20 cellular contexts compared by ENCODE assay signal in genomic region chr1:117095237-117095636, GRCh38. TPM values are rescaled to one million over a fixed set of nuclear protein-coding genes. Genes with fewer than 3 reads are reported as not detected.
DNase-seq lines count a peak whose midpoint lies in the region; ATAC-seq and TF ChIP-seq lines count a peak whose summit lies in the region.
"Had no signal": no experiment of that assay in that cellular context is flagged by ENCODE, and none has a peak within 500 bp of the region (broad histone marks: within the 10 kb centered on the region; RNA-seq: fewer than 3 reads in every experiment).

No MANE protein-coding gene starts in this region.

- peak overlapping the region; percentile 76 to 84 for H3K27ac ChIP-seq in thoracic aorta
- H3K27ac ChIP-seq: stomach had no signal

- WGBS in lower leg skin, 2 donors: 71 to 78% methylated on average over 3 of the region's 3 CpGs

- peaks cover 24% of the 10 kb centered on the region for H3K4me1 ChIP-seq in adipocyte (ENCODE audit: control insufficient read depth, insufficient read depth, low read length)
- H3K4me1 ChIP-seq in thoracic aorta (ENCODE audit: control insufficient read depth in 1 of 2, low read depth in 2 of 2): peaks cover 31 to 70% of the 10 kb centered on the region in 2 donors

- H3K36me3 ChIP-seq in adipocyte (ENCODE audit: control insufficient read depth, insufficient read depth, low read length, severe bottlenecking) (peaks cover 40% of the 10 kb centered on the region), thoracic aorta (no peaks in the 10 kb centered on the region)

- H3K27me3 ChIP-seq in adipocyte (replicated peaks; ENCODE audit: control insufficient read depth, insufficient read depth, low read length) (no peaks in the 10 kb centered on the region), thoracic aorta (replicated peaks; ENCODE audit: insufficient read depth) (no peaks in the 10 kb centered on the region)
- H3K27me3 ChIP-seq: MG63, stomach had no signal

- DNase-seq in EL (peak; percentile 74), adipocyte (ENCODE audit: low read depth) (peak; percentile 14), myocyte (ENCODE audit: low read depth) (peak; percentile 41), thoracic aorta (ENCODE audit: low spot score) (no peak), medulla oblongata (ENCODE audit: extremely low spot score) (no peak), lower leg skin (ENCODE audit: low spot score in 2 of 2) (no peak)
- no peak for DNase-seq in activated effector memory CD4-positive, alpha-beta T cell treated with anti-CD3 and anti-CD28 coated beads, Interleukin-2, amount 50 U/mL, for 16 hours
- DNase-seq: activated CD8-positive, alpha-beta T cell treated with anti-CD3 and anti-CD28 coated beads, Interleukin-2, amount 10 ng/mL, durations not matched to agents 7 days and 5 days; CD4-positive, CD25-positive, alpha-beta regulatory T cell; dermis blood vessel endothelial cell; left cardiac atrium; MG63; NCI-H1930; NCI-H526; stomach; SW 1271 had no signal

- intact Hi-C loops in lower leg skin (cut with DNase I; ENCODE audit: low total_unique reads): no loop called here

- no peak overlapping the region for H3K4me3 ChIP-seq in adipocyte (ENCODE audit: low read length)
- H3K4me3 ChIP-seq in thoracic aorta: no peak overlapping the region
- H3K4me3 ChIP-seq in lower leg skin (ENCODE audit: low read depth, poor library complexity, severe bottlenecking): no peak overlapping the region
- H3K4me3 ChIP-seq: MG63, stomach had no signal

- TF ChIP-seq POLR2A in lower leg skin (IDR thresholded peaks at IDR 0.05): no peak

- no peak overlapping the region for H3K9ac ChIP-seq in adipocyte (ENCODE audit: low read length)

- TF ChIP-seq CTCF in thoracic aorta (IDR thresholded peaks at IDR 0.05) (no peak), lower leg skin (IDR thresholded peaks at IDR 0.05) (no peak)

- ATAC-seq in thoracic aorta (ENCODE audit: insufficient number of reproducible peaks, low FRiP score, low read depth): no peak
- ATAC-seq in GM18520 (IDR thresholded peaks at IDR 0.05; ENCODE audit: unreplicated experiment): no peak
- ATAC-seq: activated CD8-positive, alpha-beta T cell treated with anti-CD3 and anti-CD28 coated beads, Interleukin-2, amount 10 ng/mL, durations not matched to agents 7 days and 5 days; activated T-helper 17 cell treated with anti-CD3 and anti-CD28 coated beads, Interleukin-2, amount 50 U/mL, for 72 hours; esophagus mucosa; left cardiac atrium; Panc1 had no signal

- H3K9me3 ChIP-seq in adipocyte (ENCODE audit: control insufficient read depth, low read length): no peaks in the 10 kb centered on the region
- H3K9me3 ChIP-seq in thoracic aorta: no peaks in the 10 kb centered on the region
- H3K9me3 ChIP-seq: MG63, stomach had no signal

RNA-seq across cellular contexts. Expression of gene TRIM45, which starts 26.3 kb away (rescaled TPM):
- 14.4 and 17.1 TPM in 2 replicates for total RNA-seq in myocyte
- 8.0 TPM for polyA plus RNA-seq in myocyte (2012)
- 1 to 10 TPM; 1.5 to 7.1 TPM for total RNA-seq in thoracic aorta
- 1 to 10 TPM in 3 of 4 donors, under 1 TPM in 1; 0.84 to 3.9 (median 1.8) TPM for total RNA-seq in lower leg skin

RNA-seq across cellular contexts. Expression of gene TTF2, which starts 35.1 kb away (rescaled TPM):
- total RNA-seq in myocyte (11.6 and 11.8 TPM in 2 replicates), thoracic aorta (10 to 100 TPM; 28.8 to 32.1 TPM), lower leg skin (10 to 100 TPM in 3 of 4 donors, 1 to 10 TPM in 1; 6.8 to 26.8 (median 20.6) TPM)
- polyA plus RNA-seq in myocyte (2012): 5.5 TPM

Comparison
In these comparisons a context has a peak if more than half of its experiments do, and no peak if none do; other contexts are left out.
1. DNase-seq: peak in EL (single experiment), adipocyte (single experiment) and myocyte (single experiment); none in thoracic aorta (single experiment), activated effector memory CD4-positive, alpha-beta T cell treated with anti-CD3 and anti-CD28 coated beads, Interleukin-2, amount 50 U/mL, for 16 hours (single experiment), medulla oblongata (single experiment) and lower leg skin (0 of 2).